ENCODE assay signal across 8 cellular contexts in genomic region chr3:167493240-167493639, GRCh38. TPM values are rescaled to one million over a fixed set of nuclear protein-coding genes. Genes with fewer than 3 reads are reported as not detected.
DNase-seq lines count a peak whose midpoint lies in the region; ATAC-seq and TF ChIP-seq lines count a peak whose summit lies in the region.
"Had no signal": no experiment of that assay in that cellular context is flagged by ENCODE, and none has a peak within 500 bp of the region (broad histone marks: within the 10 kb centered on the region; RNA-seq: fewer than 3 reads in every experiment).

No MANE protein-coding gene starts in this region.

- in situ Hi-C loops in astrocyte of the spinal cord (cut with HindIII; ENCODE audit: low sequenced_read_pairs), result no loop called here

- H3K27ac ChIP-seq in HL-60 (replicated peaks), result no peak overlapping the region
- H3K27ac ChIP-seq in trophoblast cell (ENCODE audit: low read depth, low read length), result no peak overlapping the region
- H3K27ac ChIP-seq: thyroid gland had no signal

- no peak for DNase-seq in HL-60 (ENCODE audit: low read depth in 1 of 2, low spot score in 1 of 2)
- DNase-seq in astrocyte of the spinal cord (ENCODE audit: low read depth, low spot score), result no peak
- peak; percentile 3 to 18 for DNase-seq in trophoblast cell
- DNase-seq in foreskin fibroblast, result no peak
- DNase-seq in activated gamma-delta T cell treated with Interleukin-2 at 50 U/mL for 16 hours, result no peak
- DNase-seq: thyroid gland had no signal

- no peak overlapping the region for H2AFZ ChIP-seq in trophoblast cell (ENCODE audit: insufficient read depth, low read length, poor library complexity)

- H4K8ac ChIP-seq in trophoblast cell (ENCODE audit: low read depth, low read length), result peak overlapping the region; percentile 38

- no peak overlapping the region for H3K14ac ChIP-seq in trophoblast cell (ENCODE audit: low read length)

- H3K9ac ChIP-seq in trophoblast cell (ENCODE audit: low read length), result peak overlapping the region; percentile 1

- H3K4me1 ChIP-seq in trophoblast cell (ENCODE audit: control insufficient read depth in 1 of 2, insufficient read depth in 2 of 2, low read length in 2 of 2), result peaks cover 0 to 2% of the 10 kb centered on the region in 2 experiments
- H3K4me1 ChIP-seq: thyroid gland had no signal

- TF ChIP-seq CTCF in GM12874 (IDR thresholded peaks at IDR 0.05; ENCODE audit: insufficient read depth, low read depth, low read length) (peak; percentile 44; the same call in 1 of the 2 replicates), HL-60 (IDR thresholded peaks at IDR 0.05; ENCODE audit: insufficient read depth, low read length) (peak; percentile 27), astrocyte of the spinal cord (IDR thresholded peaks at IDR 0.05; ENCODE audit: low read depth, low read length) (peak; percentile 20), foreskin fibroblast (IDR thresholded peaks at IDR 0.05; ENCODE audit: low read depth, low read length) (no peak)

- no peak overlapping the region for H2BK12ac ChIP-seq in trophoblast cell (ENCODE audit: low read length)

- H2BK120ac ChIP-seq in trophoblast cell (ENCODE audit: insufficient read depth, low read length, poor library complexity), result no peak overlapping the region

- no peak overlapping the region for H4K12ac ChIP-seq in trophoblast cell (ENCODE audit: low read depth, low read length)

- H2BK5ac ChIP-seq in trophoblast cell (ENCODE audit: low read depth, low read length, poor library complexity), result no peak overlapping the region

- H3K36me3 ChIP-seq in trophoblast cell (ENCODE audit: control insufficient read depth in 1 of 2, insufficient read depth in 2 of 2, low read length in 2 of 2), result no peaks in the 10 kb centered on the region
- H3K36me3 ChIP-seq: thyroid gland had no signal

- H3K23ac ChIP-seq in trophoblast cell (ENCODE audit: low read length), result no peak overlapping the region

- no peak overlapping the region for H4K91ac ChIP-seq in trophoblast cell (ENCODE audit: low read depth, low read length)

- H2AK5ac ChIP-seq in trophoblast cell (ENCODE audit: low read length), result no peak overlapping the region

- H3K27me3 ChIP-seq in HL-60 (ENCODE audit: insufficient read depth, poor library complexity, severe bottlenecking) (no peaks in the 10 kb centered on the region), trophoblast cell (ENCODE audit: insufficient read depth, low read length) (no peaks in the 10 kb centered on the region)
- H3K27me3 ChIP-seq: thyroid gland had no signal

- no peak for ATAC-seq in HG03196 (IDR thresholded peaks at IDR 0.05; ENCODE audit: unreplicated experiment)

- H3K79me1 ChIP-seq in trophoblast cell (ENCODE audit: low read length), result no peaks in the 10 kb centered on the region

- WGBS in trophoblast cell (ENCODE audit: extremely low coverage, insufficient coverage, insufficient read length), result no CpG with 5 or more reads among the region's 3 CpGs

- H3K4me2 ChIP-seq in trophoblast cell (ENCODE audit: low read length), result no peak overlapping the region

- no peak overlapping the region for H3K18ac ChIP-seq in trophoblast cell (ENCODE audit: low read length)

- no peaks in the 10 kb centered on the region for H3K79me2 ChIP-seq in trophoblast cell (ENCODE audit: control insufficient read depth, insufficient read depth, low read length, poor library complexity)

- H3K4me3 ChIP-seq in HL-60 (replicated peaks; ENCODE audit: insufficient read depth, low read length) (no peak overlapping the region), astrocyte of the spinal cord (ENCODE audit: low read depth, low read length) (no peak overlapping the region), trophoblast cell (ENCODE audit: low read depth, low read length) (no peak overlapping the region), foreskin fibroblast (ENCODE audit: low read depth in 1 of 2, low read length in 2 of 2) (no peak overlapping the region)
- H3K4me3 ChIP-seq: thyroid gland had no signal

- no peaks in the 10 kb centered on the region for H3K9me3 ChIP-seq in trophoblast cell (ENCODE audit: insufficient read depth, low read depth, low read length)
- H3K9me3 ChIP-seq: thyroid gland had no signal

- no peak overlapping the region for H3K4ac ChIP-seq in trophoblast cell (ENCODE audit: low read depth, low read length)

RNA-seq across cellular contexts. Expression of gene SERPINI2, which starts 19.4 kb away (rescaled TPM):
- polyA plus RNA-seq in trophoblast cell (2013), result 0.07 TPM in 1 of 2 replicates, not detected in the other

Comparison
In these comparisons a context has a peak if more than half of its experiments do, and no peak if none do; other contexts are left out.
1. DNase-seq: peak in trophoblast cell (2 of 2); none in HL-60 (0 of 2), astrocyte of the spinal cord (single experiment), foreskin fibroblast (0 of 2) and activated gamma-delta T cell treated with Interleukin-2 at 50 U/mL for 16 hours (single experiment).